ENCODE assay signal across 8 cellular contexts in the genomic region with DNA sequence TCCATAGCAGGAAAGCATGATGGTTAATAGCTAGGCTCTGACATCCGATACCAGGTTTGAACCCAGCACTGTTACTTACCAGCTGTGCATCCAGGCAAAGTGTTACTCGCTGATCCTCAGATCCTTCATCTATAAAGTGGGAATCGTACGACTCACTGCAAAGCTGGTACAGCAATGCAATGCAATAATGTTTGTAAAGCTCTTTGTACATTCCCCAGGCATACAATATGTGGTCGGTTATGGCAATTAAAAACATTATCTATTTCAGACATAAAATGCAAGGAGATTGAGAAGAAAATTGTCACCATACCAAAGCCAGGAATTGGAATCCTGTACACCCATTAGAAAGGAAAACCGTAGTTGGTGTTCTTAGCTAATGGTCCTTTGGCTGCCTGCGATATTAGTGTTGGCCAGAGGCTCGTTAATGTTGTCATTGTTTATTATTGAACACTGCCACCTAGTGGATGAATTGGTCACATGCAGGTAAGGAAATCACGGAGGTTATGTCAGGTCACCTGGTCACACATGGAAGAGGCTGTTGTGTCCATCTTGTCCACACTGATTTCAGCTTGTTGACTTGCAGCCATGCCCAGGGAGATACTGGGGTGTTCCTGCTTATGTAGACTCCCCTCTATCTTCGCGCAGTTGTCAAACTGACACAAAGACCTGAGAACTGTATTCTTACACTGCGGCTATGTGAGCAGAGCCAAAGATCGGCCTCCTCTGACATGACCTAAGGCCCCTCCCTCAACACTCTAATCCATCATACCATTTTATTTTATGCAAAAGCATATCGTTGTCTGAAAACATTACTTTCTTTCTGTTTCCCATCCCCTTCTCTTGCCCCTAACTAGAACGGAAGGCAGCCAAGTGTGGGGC.
A peak's percentile ranks its signal among the peaks of the same experiment; 100 is the strongest.
DNase-seq lines count a peak whose midpoint lies in the region; ATAC-seq, FAIRE-seq and TF ChIP-seq lines count a peak whose summit lies in the region.

No MANE protein-coding gene starts in this region.

- intact Hi-C loops in Panc1 (cut with micrococcal nuclease; ENCODE audit: unreplicated experiment): loop anchor here (1.0 to 5.0 kb wide), 4 partner anchors 223 to 431 kb away; no protein-coding TSS in a partner anchor

- H3K27ac Mint-ChIP-seq in osteocyte (ENCODE audit: unreplicated experiment): no peak overlapping the region

- POLR2A ChIA-PET in Panc1 (lab: Charles Lee): interaction anchor here (0.6 kb wide), 1 partner anchor 400 kb away, joined by 3 read pairs; no protein-coding TSS in a partner anchor

- no peaks in the 10 kb centered on the region for H3K36me3 Mint-ChIP-seq in osteocyte (ENCODE audit: unreplicated experiment)

- H3K27me3 ChIP-seq in GM06990 (replicated peaks; ENCODE audit: control insufficient read depth, insufficient read depth, low read length): no peaks in the 10 kb centered on the region; the same call in 1 of the 2 replicates
- H3K27me3 ChIP-seq in Panc1 (ENCODE audit: control insufficient read depth, insufficient read depth, low read length): no peaks in the 10 kb centered on the region

- no peak for TF ChIP-seq POLR2A in H54 (IDR thresholded peaks at IDR 0.05; ENCODE audit: low read depth, low read length)

- H3K4me1 ChIP-seq in Panc1 (ENCODE audit: control insufficient read depth, insufficient read depth, low read length): no peaks in the 10 kb centered on the region

- H3K4me1 Mint-ChIP-seq in osteocyte (ENCODE audit: unreplicated experiment): no peaks in the 10 kb centered on the region

- FAIRE-seq in H54 (lab: Jason Lieb, UNC): peak; percentile 96

- H3K27me3 Mint-ChIP-seq in osteocyte (ENCODE audit: unreplicated experiment): peaks cover 14% of the 10 kb centered on the region

- H3K36me3 ChIP-seq in GM06990 (ENCODE audit: control insufficient read depth, insufficient read depth, low read length) (no peaks in the 10 kb centered on the region), Panc1 (ENCODE audit: control insufficient read depth, insufficient read depth, low read length) (no peaks in the 10 kb centered on the region)

- CTCF ChIA-PET in Panc1 (lab: Charles Lee): interaction anchor here (0.7 to 1.2 kb wide), 5 partner anchors 223 to 432 kb away, joined by 4 to 13 read pairs (median 9); no protein-coding TSS in a partner anchor

- H3K27ac ChIP-seq in Panc1 (ENCODE audit: low read length): no peak overlapping the region

- in situ Hi-C loops in Panc1 (cut with HindIII; ENCODE audit: low pct_unique_long_range_greater_than_20kb, low sequenced_read_pairs): no loop called here

- TF ChIP-seq CTCF in GM06990 (IDR thresholded peaks at IDR 0.05; ENCODE audit: insufficient read depth, low read length, poor library complexity, severe bottlenecking): peak; percentile 64
- TF ChIP-seq CTCF in Panc1 (IDR thresholded peaks at IDR 0.05): peak; percentile 81
- TF ChIP-seq CTCF in osteocyte (IDR thresholded peaks at IDR 0.05): peak; percentile 88

- H3K9me3 ChIP-seq in Panc1 (ENCODE audit: control insufficient read depth, insufficient read depth, low read depth, low read length): no peaks in the 10 kb centered on the region

- no peak overlapping the region for H3K4me3 Mint-ChIP-seq in osteocyte (ENCODE audit: unreplicated experiment)

- no peak overlapping the region for H3K4me3 ChIP-seq in GM06990 (replicated peaks; ENCODE audit: low read depth, low read length)
- no peak overlapping the region for H3K4me3 ChIP-seq in Panc1 (ENCODE audit: low read depth in 2 of 2, low read length in 2 of 2)

- H3K9me3 Mint-ChIP-seq in osteocyte (ENCODE audit: unreplicated experiment): no peaks in the 10 kb centered on the region

- peak; percentile 97 for ATAC-seq in Panc1

- BruUV-seq in Panc1 (replicated peaks; lab: Mats Ljungman, UMichigan): no TSS peak

- DNase-seq in GM06990 (ENCODE audit: extremely low read depth, insufficient read length): no peak
- DNase-seq in H54 (ENCODE audit: insufficient read length, low spot score): peak; percentile 57
- DNase-seq in Kasumi-1 (lab: John Stamatoyannopoulos, UW): peak; percentile 81 to 85
- DNase-seq in Panc1 (ENCODE audit: low read depth, low spot score): peak; percentile 61
- DNase-seq in activated T-helper 9 cell treated with anti-CD3 and anti-CD28 coated beads, Interleukin-2, amount 50 U/mL, for 16 hours (ENCODE audit: low read depth): peak; percentile 3
- DNase-seq in foreskin melanocyte: peak; percentile 64
- DNase-seq in osteocyte (ENCODE audit: extremely low spot score, unreplicated experiment): no peak
- no peak for DNase-seq in epidermal melanocyte (ENCODE audit: insufficient read length, low spot score)

Comparison
In these comparisons a context has a peak if more than half of its experiments do, and no peak if none do; other contexts are left out.
1. DNase-seq: peak in H54 (single experiment), Kasumi-1 (2 of 2), Panc1 (single experiment), activated T-helper 9 cell treated with anti-CD3 and anti-CD28 coated beads, Interleukin-2, amount 50 U/mL, for 16 hours (single experiment) and foreskin melanocyte (single experiment); none in GM06990 (single experiment), osteocyte (single experiment) and epidermal melanocyte (single experiment).
2. Peak in every context shown above with its lines, with median percentiles within 50 percentile points of each other: CTCF ChIP-seq.